In genomic region chr17:28597606-28598383, GRCh38 we compare ENCODE assay signal across 8 cellular contexts. TPM values are rescaled to one million over a fixed set of nuclear protein-coding genes. Genes with fewer than 3 reads are reported as not detected.
DNase-seq lines count a peak whose midpoint lies in the region; ATAC-seq and TF ChIP-seq lines count a peak whose summit lies in the region.

No MANE protein-coding gene starts in this region.

- H3K4me1 Mint-ChIP-seq in activated CD4-positive, alpha-beta memory T cell treated with anti-CD3 and anti-CD28 coated beads, Interleukin-2, amount 10 ng/mL, durations not matched to agents 7 days and 5 days: peaks cover 30% of the 10 kb centered on the region

- peaks cover 7% of the 10 kb centered on the region for H3K4me1 ChIP-seq in ACC112 (ENCODE audit: control insufficient read depth, insufficient read depth, low read length, unreplicated experiment)
- H3K4me1 ChIP-seq in HEK293 (ENCODE audit: control insufficient read depth, insufficient read depth, low read length): no peaks in the 10 kb centered on the region
- H3K4me1 ChIP-seq in left lung: peaks cover 5 to 28% of the 10 kb centered on the region in 2 donors

- H3K79me2 ChIP-seq in ACC112 (ENCODE audit: control insufficient read depth, insufficient read depth, low read length, unreplicated experiment): peaks cover 16% of the 10 kb centered on the region

- H3K27ac Mint-ChIP-seq in activated CD4-positive, alpha-beta memory T cell treated with anti-CD3 and anti-CD28 coated beads, Interleukin-2, amount 10 ng/mL, durations not matched to agents 7 days and 5 days: peak overlapping the region; percentile 99

- H2AFZ ChIP-seq in ACC112 (ENCODE audit: low read length, unreplicated experiment): peak overlapping the region; percentile 94

- intact Hi-C loops in left lung (cut with DNase I): no loop called here

- peak overlapping the region; percentile 85 for H3K4me3 Mint-ChIP-seq in activated CD4-positive, alpha-beta memory T cell treated with anti-CD3 and anti-CD28 coated beads, Interleukin-2, amount 10 ng/mL, durations not matched to agents 7 days and 5 days

- H3K27ac ChIP-seq in ACC112 (ENCODE audit: low read depth, low read length): no peak overlapping the region
- peak overlapping the region; percentile 90 for H3K27ac ChIP-seq in HEK293 (ENCODE audit: extremely low read depth, low read depth, low read length)
- peak overlapping the region in 1 of 2 donors; percentile 24 for H3K27ac ChIP-seq in left lung

- no peaks in the 10 kb centered on the region for H3K9me3 Mint-ChIP-seq in activated CD4-positive, alpha-beta memory T cell treated with anti-CD3 and anti-CD28 coated beads, Interleukin-2, amount 10 ng/mL, durations not matched to agents 7 days and 5 days

- CTCF ChIA-PET in HEK293 (lab: Yijun Ruan, JAX): interaction anchor here (0.8 to 1.2 kb wide), 5 partner anchors 8 to 57 kb away, joined by 3 to 5 read pairs (median 4); no protein-coding TSS in a partner anchor
- CTCF ChIA-PET in activated CD4-positive, alpha-beta memory T cell treated with anti-CD3 and anti-CD28 coated beads, Interleukin-2, amount 10 ng/mL, durations not matched to agents 7 days and 5 days (lab: Charles Lee): interaction anchor here (0.7 to 1.5 kb wide), 5 partner anchors 15 to 51 kb away, joined by 3 to 4 read pairs (median 4); no protein-coding TSS in a partner anchor

- peak overlapping the region; percentile 95 for H3K4me3 ChIP-seq in ACC112 (ENCODE audit: low read depth, low read length)
- peak overlapping the region; percentile 87 for H3K4me3 ChIP-seq in HEK293 (ENCODE audit: low read depth, low read length)
- peak overlapping the region; percentile 53 to 67 for H3K4me3 ChIP-seq in left lung

- H3K9me3 ChIP-seq in HEK293 (ENCODE audit: control insufficient read depth, insufficient read depth, low read depth, low read length) (no peaks in the 10 kb centered on the region), left lung (no peaks in the 10 kb centered on the region)

- peak; percentile 4 for ATAC-seq in left lung
- no peak for ATAC-seq in HG03571 (IDR thresholded peaks at IDR 0.05; ENCODE audit: unreplicated experiment)

- H3K36me3 Mint-ChIP-seq in activated CD4-positive, alpha-beta memory T cell treated with anti-CD3 and anti-CD28 coated beads, Interleukin-2, amount 10 ng/mL, durations not matched to agents 7 days and 5 days (ENCODE audit: low read depth): peaks cover 28% of the 10 kb centered on the region

- H3K27me3 ChIP-seq in ACC112 (ENCODE audit: insufficient read depth, low read length): no peaks in the 10 kb centered on the region
- H3K27me3 ChIP-seq in left lung: no peaks in the 10 kb centered on the region

- TF ChIP-seq CTCF in HEK293 (tag by site-specific recombination; IDR thresholded peaks at IDR 0.05) (no peak), left lung (IDR thresholded peaks at IDR 0.05) (no peak)

- POLR2A ChIA-PET in HEK293 (lab: Yijun Ruan, JAX): interaction anchor here (0.7 to 3.0 kb wide), 8 partner anchors 9 to 122 kb away, joined by 3 to 30 read pairs (median 8); partner anchors contain the start of genes ALDOC, PIGS and RPL23A
- POLR2A ChIA-PET in activated CD4-positive, alpha-beta memory T cell treated with anti-CD3 and anti-CD28 coated beads, Interleukin-2, amount 10 ng/mL, durations not matched to agents 7 days and 5 days (lab: Charles Lee): interaction anchor here (0.7 to 3.6 kb wide), 11 partner anchors 9 to 115 kb away, joined by 3 to 61 read pairs (median 33); partner anchors contain the start of genes ALDOC, BLTP2, PIGS and SDF2

- no peak for DNase-seq in activated CD4-positive, alpha-beta memory T cell treated with anti-CD3 and anti-CD28 coated beads, Interleukin-2, amount 10 ng/mL, durations not matched to agents 7 days and 5 days
- DNase-seq in left lung: no peak
- DNase-seq in stimulated activated CD8-positive, alpha-beta memory T cell treated with anti-CD3 and anti-CD28 coated beads, Interleukin-4, amount 100 ng/mL, for 48 hours: no peak
- no peak for DNase-seq in retina
- DNase-seq in NCI-H2081 (lab: John Stamatoyannopoulos, UW): no peak

- H3K36me3 ChIP-seq in ACC112 (ENCODE audit: insufficient read depth, low read length) (peaks cover 6% of the 10 kb centered on the region; the same call in 1 of the 2 replicates), HEK293 (ENCODE audit: control insufficient read depth in 2 of 2, insufficient read depth in 1 of 2, low read length in 2 of 2) (peaks cover 35 to 46% of the 10 kb centered on the region in 2 experiments), left lung (peaks cover 0 to 6% of the 10 kb centered on the region in 2 donors)

- no peaks in the 10 kb centered on the region for H3K27me3 Mint-ChIP-seq in activated CD4-positive, alpha-beta memory T cell treated with anti-CD3 and anti-CD28 coated beads, Interleukin-2, amount 10 ng/mL, durations not matched to agents 7 days and 5 days

TF ChIP-seq in HEK293, 187 proteins besides CTCF, POLR2A, EP300 and RAD21:
- TF ChIP-seq ZNF660 (tag by site-specific recombination; IDR thresholded peaks at IDR 0.05) (0 out of 2 replicates have a peak, but pooled peaks have one; percentile 11), REST (tag by site-specific recombination; IDR thresholded peaks at IDR 0.05) (no peak)

RNA-seq across cellular contexts. Expression of gene SPAG5, which starts 1.0 kb away (rescaled TPM):
- total RNA-seq in activated CD4-positive, alpha-beta memory T cell treated with anti-CD3 and anti-CD28 coated beads, Interleukin-2, amount 10 ng/mL, durations not matched to agents 7 days and 5 days: 100 to 1,000 TPM; 125 to 127 TPM
- 10 to 100 TPM in 1 of 2 donors, 1 to 10 TPM in 1; 9.5 to 15.2 TPM for total RNA-seq in left lung

RNA-seq across cellular contexts. Expression of gene RSKR, which starts 16.2 kb away (rescaled TPM):
- 10 to 100 TPM; 15.5 to 19.7 TPM for total RNA-seq in activated CD4-positive, alpha-beta memory T cell treated with anti-CD3 and anti-CD28 coated beads, Interleukin-2, amount 10 ng/mL, durations not matched to agents 7 days and 5 days
- total RNA-seq in left lung: 10 to 100 TPM in 1 of 2 donors, 1 to 10 TPM in 1; 8.4 to 10.0 TPM

RNA-seq across cellular contexts. Expression of gene ALDOC, which starts 21.1 kb away (rescaled TPM):
- 100 to 1,000 TPM; 140 to 147 TPM for total RNA-seq in activated CD4-positive, alpha-beta memory T cell treated with anti-CD3 and anti-CD28 coated beads, Interleukin-2, amount 10 ng/mL, durations not matched to agents 7 days and 5 days
- 10 to 100 TPM; 10.9 to 15.2 TPM for total RNA-seq in left lung

RNA-seq across cellular contexts. Expression of gene PIGS, which starts 26.5 kb away (rescaled TPM):
- total RNA-seq in activated CD4-positive, alpha-beta memory T cell treated with anti-CD3 and anti-CD28 coated beads, Interleukin-2, amount 10 ng/mL, durations not matched to agents 7 days and 5 days: 10 to 100 TPM; 66.3 to 66.6 TPM
- 10 to 100 TPM; 59.6 to 63.3 TPM for total RNA-seq in left lung

RNA-seq across cellular contexts. Expression of gene UNC119, which starts 45.4 kb away (rescaled TPM):
- total RNA-seq in activated CD4-positive, alpha-beta memory T cell treated with anti-CD3 and anti-CD28 coated beads, Interleukin-2, amount 10 ng/mL, durations not matched to agents 7 days and 5 days: 10 to 100 TPM; 46.2 to 61.1 TPM
- total RNA-seq in left lung: 10 to 100 TPM; 25.7 to 28.9 TPM

Comparison
In these comparisons a context has a peak if more than half of its experiments do, and no peak if none do; other contexts are left out.
1. RNA of gene SPAG5, which starts 1.0 kb away (total RNA-seq): 125 to 127 TPM in activated CD4-positive, alpha-beta memory T cell treated with anti-CD3 and anti-CD28 coated beads, Interleukin-2, amount 10 ng/mL, durations not matched to agents 7 days and 5 days; 9.5 to 15.2 TPM in left lung; every median in the first group is over 4 times any median in the second.
2. RNA of gene ALDOC, which starts 21.1 kb away (total RNA-seq): 140 to 147 TPM in activated CD4-positive, alpha-beta memory T cell treated with anti-CD3 and anti-CD28 coated beads, Interleukin-2, amount 10 ng/mL, durations not matched to agents 7 days and 5 days; 10.9 to 15.2 TPM in left lung; every median in the first group is over 4 times any median in the second.
3. Peak in every context shown above with its lines, with median percentiles within 50 percentile points of each other: H3K4me3 ChIP-seq.